ENCODE assay signal across 2 cellular contexts in the genomic region with DNA sequence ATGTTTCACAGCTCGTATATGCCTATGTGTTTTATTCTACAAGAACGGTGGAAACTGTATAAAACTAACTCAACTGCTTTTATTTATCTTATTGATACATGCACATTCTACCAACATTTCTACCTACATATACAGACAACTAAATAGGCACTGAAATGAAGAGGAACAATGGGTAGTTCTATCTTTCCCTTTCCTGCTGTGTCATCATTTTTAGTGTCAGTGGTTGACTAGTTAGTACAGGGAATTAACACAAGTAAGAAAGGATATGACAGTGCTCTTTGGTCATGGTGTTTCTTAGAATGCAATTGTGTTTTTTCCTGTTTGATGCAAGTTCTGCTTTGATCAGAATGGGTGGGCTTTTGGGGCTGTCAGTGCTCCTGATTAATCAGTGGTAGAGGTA.
A peak's percentile ranks its signal among the peaks of the same experiment; 100 is the strongest.
TF ChIP-seq lines count a peak whose summit lies in the region.

No MANE protein-coding gene starts in this region.

TF ChIP-seq in IMR-90, 13 proteins besides CTCF, POLR2A, EP300 and RAD21 (continued from another document):
- TF ChIP-seq RCOR1 (IDR thresholded peaks at IDR 0.05; ENCODE audit: insufficient replicate concordance, low read length) = no peak

TF ChIP-seq in H1, 55 proteins besides CTCF, POLR2A, EP300 and RAD21:
- TF ChIP-seq MAX (IDR thresholded peaks at IDR 0.05) = no peak
- TF ChIP-seq MAFK (IDR thresholded peaks at IDR 0.05; ENCODE audit: low read depth, low read length) = peak; percentile 73; the same call in 1 of the 2 replicates
TF ChIP-seq in H1: peak in this region for 1.
